13 cellular contexts compared by ENCODE assay signal in genomic region chr14:94345344-94346072, GRCh38. TPM values are rescaled to one million over a fixed set of nuclear protein-coding genes. Genes with fewer than 3 reads are reported as not detected.
DNase-seq lines count a peak whose midpoint lies in the region; ATAC-seq, FAIRE-seq and TF ChIP-seq lines count a peak whose summit lies in the region.
"Had no signal": no experiment of that assay in that cellular context is flagged by ENCODE, and none has a peak within 500 bp of the region (broad histone marks: within the 10 kb centered on the region; RNA-seq: fewer than 3 reads in every experiment).

No MANE protein-coding gene starts in this region.

- no peak for TF ChIP-seq CTCF in bronchial epithelial cell (IDR thresholded peaks at IDR 0.05; ENCODE audit: insufficient read depth, low read length, severe bottlenecking)

- peak; percentile 47 for FAIRE-seq in bronchial epithelial cell (lab: Jason Lieb, UNC)
- FAIRE-seq in frontal cortex (lab: Jason Lieb, UNC), result no peak
- FAIRE-seq: colon, K562 had no signal

- peak; percentile 89 for DNase-seq in M059J (ENCODE audit: low read depth)
- peak; percentile 94 for DNase-seq in bronchial epithelial cell (ENCODE audit: low read depth)
- peak; percentile 78 for DNase-seq in myocyte (ENCODE audit: low read depth)
- no peak for DNase-seq in NCI-H446 treated with DMSO at 0.1 percent for 48 hours (lab: John Stamatoyannopoulos, UW)
- no peak for DNase-seq in frontal cortex (ENCODE audit: low spot score in 2 of 2)
- DNase-seq: lower lobe of right lung had no signal

- no peaks in the 10 kb centered on the region for H3K27me3 ChIP-seq in BLaER1 treated with 17β-estradiol and CSF1 and Interleukin-3, amounts not matched to agents 10 nM and 100 nM
- H3K27me3 ChIP-seq in bronchial epithelial cell (ENCODE audit: control insufficient read depth, insufficient read depth, low read length), result no peaks in the 10 kb centered on the region

- ATAC-seq in GM21825 (IDR thresholded peaks at IDR 0.05; ENCODE audit: unreplicated experiment), result no peak
- ATAC-seq in GM18873 (IDR thresholded peaks at IDR 0.05; ENCODE audit: low FRiP score, unreplicated experiment), result no peak
- ATAC-seq: GM23338, K562, lower lobe of right lung had no signal

- peak overlapping the region; percentile 15 to 86 (median 73); a peak in 19 of 22 replicates for H3K4me2 ChIP-seq in BLaER1 treated with 17β-estradiol and CSF1 and Interleukin-3, amounts not matched to agents 10 nM and 100 nM
- H3K4me2 ChIP-seq: GM23338 had no signal

- H4K20me1 ChIP-seq in BLaER1 treated with 17β-estradiol and CSF1 and Interleukin-3, amounts not matched to agents 10 nM and 100 nM, result no peaks in the 10 kb centered on the region

- peak overlapping the region in 3 of 11 experiments; percentile 34 to 63 (median 45); a peak in 5 of 22 replicates for H3K9ac ChIP-seq in BLaER1 treated with 17β-estradiol and CSF1 and Interleukin-3, amounts not matched to agents 10 nM and 100 nM

- H3K4me1 ChIP-seq in BLaER1 treated with 17β-estradiol and CSF1 and Interleukin-3, amounts not matched to agents 10 nM and 100 nM, result peaks cover 32 to 100% (median 64%) of the 10 kb centered on the region in 10 experiments

- H3K4me3 ChIP-seq in BLaER1 treated with 17β-estradiol and CSF1 and Interleukin-3, amounts not matched to agents 10 nM and 100 nM, result no peak overlapping the region
- no peak overlapping the region for H3K4me3 ChIP-seq in bronchial epithelial cell (ENCODE audit: low read depth, low read length)
- H3K4me3 ChIP-seq: GM23338, K562, lower lobe of right lung had no signal

- H3K27ac ChIP-seq in BLaER1 treated with 17β-estradiol and CSF1 and Interleukin-3, amounts not matched to agents 10 nM and 100 nM, result peak overlapping the region in 7 of 11 experiments; percentile 10 to 91 (median 53); a peak in 9 of 22 replicates
- H3K27ac ChIP-seq: lower lobe of right lung had no signal

- H3K9me3 ChIP-seq in BLaER1 treated with 17β-estradiol and CSF1 and Interleukin-3, amounts not matched to agents 10 nM and 100 nM (replicated peaks in 1 of 11), result peaks cover 0 to 9% (median 0%) of the 10 kb centered on the region in 11 experiments; a peak in 2 of 22 replicates
- H3K9me3 ChIP-seq: lower lobe of right lung had no signal

- H3K36me3 ChIP-seq in BLaER1 treated with 17β-estradiol and CSF1 and Interleukin-3, amounts not matched to agents 10 nM and 100 nM, result no peaks in the 10 kb centered on the region
- H3K36me3 ChIP-seq in bronchial epithelial cell (ENCODE audit: control insufficient read depth, insufficient read depth, low read length), result no peaks in the 10 kb centered on the region
- H3K36me3 ChIP-seq: lower lobe of right lung had no signal

RNA-seq across cellular contexts. Expression of gene SERPINA2, which starts 21.0 kb away (rescaled TPM):
- total RNA-seq in M059J (2014; rRNA removed; shearing (Covaris generic)), result not detected in 2 replicates
- total RNA-seq in bronchial epithelial cell (not detected in 2 replicates), myocyte (not detected in 2 replicates), frontal cortex (not detected)
- polyA plus RNA-seq in myocyte (2012), result not detected
- total RNA-seq: GM23338, K562, lower lobe of right lung, OCI-LY7 had no signal
- polyA plus RNA-seq: GM23338, K562 had no signal

RNA-seq across cellular contexts. Expression of gene SERPINA6, which starts 22.4 kb away (rescaled TPM):
- 0.05 TPM in 1 of 2 replicates, not detected in the other for total RNA-seq in M059J (2014; rRNA removed; shearing (Covaris generic))
- total RNA-seq in bronchial epithelial cell, result not detected in 2 replicates
- not detected in 2 replicates for total RNA-seq in myocyte
- polyA plus RNA-seq in myocyte (2012), result not detected
- not detected for total RNA-seq in frontal cortex
- total RNA-seq: GM23338, K562, OCI-LY7 had no signal
- polyA plus RNA-seq: GM23338, K562 had no signal

RNA-seq across cellular contexts. Expression of gene SERPINA1, which starts 42.9 kb away (rescaled TPM):
- total RNA-seq in M059J (2014; rRNA removed; shearing (Covaris generic)), result 5.6 and 8.3 TPM in 2 replicates
- 0.26 and 0.51 TPM in 2 replicates for total RNA-seq in bronchial epithelial cell
- total RNA-seq in myocyte, result not detected in 2 replicates
- polyA plus RNA-seq in myocyte (2012), result 0.08 TPM
- total RNA-seq in frontal cortex, result 1.6 TPM
- total RNA-seq: GM23338, OCI-LY7 had no signal
- polyA plus RNA-seq: GM23338, K562 had no signal

RNA-seq across cellular contexts. Expression of gene SERPINA10, which starts 52.4 kb away (rescaled TPM):
- total RNA-seq in M059J (2014; rRNA removed; shearing (Covaris generic)), result not detected in 2 replicates
- total RNA-seq in bronchial epithelial cell (not detected in 2 replicates), myocyte (not detected in 2 replicates), frontal cortex (not detected)
- 0.03 TPM for polyA plus RNA-seq in myocyte (2012)
- total RNA-seq: GM23338, K562, lower lobe of right lung, OCI-LY7 had no signal
- polyA plus RNA-seq: K562 had no signal

Comparison
In these comparisons a context has a peak if more than half of its experiments do, and no peak if none do; other contexts are left out.
1. DNase-seq: peak in M059J (single experiment), bronchial epithelial cell (single experiment) and myocyte (single experiment); none in NCI-H446 treated with DMSO at 0.1 percent for 48 hours (single experiment) and frontal cortex (0 of 2).